Comparison of ENCODE assay signal across 8 cellular contexts in the genomic region with DNA sequence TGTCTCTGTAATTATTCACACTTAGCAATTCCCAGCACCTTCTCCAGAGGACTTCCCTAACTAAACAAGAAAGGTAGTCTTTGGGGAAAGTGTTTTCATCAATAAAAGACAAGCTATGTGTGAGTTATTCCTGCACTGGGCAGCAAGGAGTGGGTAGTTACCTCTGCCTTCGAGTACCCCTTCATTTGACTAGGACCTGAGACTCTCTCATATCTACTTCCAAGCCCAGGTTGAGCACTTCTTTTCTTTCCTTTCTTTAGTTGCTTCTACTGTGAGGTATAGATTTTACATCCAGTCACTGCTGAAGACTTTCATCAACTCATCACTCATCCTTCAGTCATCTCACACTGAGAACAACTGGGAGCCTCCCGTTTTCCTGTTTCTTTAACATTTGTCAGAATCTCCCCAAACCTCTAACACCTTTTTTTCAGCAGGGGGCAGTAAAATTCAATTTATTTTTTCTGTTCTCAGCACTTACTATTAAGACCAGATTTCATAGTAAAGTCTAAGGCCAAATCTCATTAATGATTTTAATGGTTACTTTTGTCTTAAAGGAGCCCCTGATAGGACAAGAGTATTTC.
DNase-seq lines count a peak whose midpoint lies in the region; ATAC-seq and TF ChIP-seq lines count a peak whose summit lies in the region.

No MANE protein-coding gene starts in this region.

- H3K4me1 ChIP-seq in prostate gland (replicated peaks) = no peaks in the 10 kb centered on the region
- no peaks in the 10 kb centered on the region for H3K4me1 ChIP-seq in uterus

- intact Hi-C loops in prostate gland (cut with DNase I) = no loop called here
- intact Hi-C loops in uterus (cut with DNase I; ENCODE audit: low total_unique reads) = no loop called here

- no peaks in the 10 kb centered on the region for H3K9me3 ChIP-seq in prostate gland
- no peaks in the 10 kb centered on the region for H3K9me3 ChIP-seq in uterus

- no peak for ATAC-seq in HG02588 (IDR thresholded peaks at IDR 0.05; ENCODE audit: unreplicated experiment)

- TF ChIP-seq POLR2A in prostate gland (IDR thresholded peaks at IDR 0.05) (no peak), uterus (IDR thresholded peaks at IDR 0.05) (no peak)

- TF ChIP-seq CTCF in prostate gland (IDR thresholded peaks at IDR 0.05) (peak in 3 of 4 experiments; percentile 16 to 37 (median 18)), uterus (IDR thresholded peaks at IDR 0.05) (peak in 1 of 4 experiments; percentile 23)

- DNase-seq in NCI-H1694 (lab: John Stamatoyannopoulos, UW) (peak; percentile 2), NCI-H1694 treated with DMSO at 0.1 percent for 48 hours (lab: John Stamatoyannopoulos, UW) (no peak), MV-4-11 (lab: John Stamatoyannopoulos, UW) (peak; percentile 18), prostate gland (ENCODE audit: low spot score) (no peak), uterus (no peak), SK-N-DZ (ENCODE audit: low spot score) (no peak)
- peak; percentile 26 for DNase-seq in central memory CD4-positive, alpha-beta T cell

- no peak overlapping the region for H3K4me3 ChIP-seq in prostate gland
- no peak overlapping the region for H3K4me3 ChIP-seq in uterus

- H3K36me3 ChIP-seq in prostate gland = no peaks in the 10 kb centered on the region
- no peaks in the 10 kb centered on the region for H3K36me3 ChIP-seq in uterus

- 49% methylated on average over 2 of the region's 2 CpGs for WGBS in prostate gland

- H3K27ac ChIP-seq in prostate gland (no peak overlapping the region), uterus (no peak overlapping the region)

- H3K27me3 ChIP-seq in prostate gland (replicated peaks; ENCODE audit: insufficient read depth) = no peaks in the 10 kb centered on the region
- H3K27me3 ChIP-seq in uterus = no peaks in the 10 kb centered on the region

Comparison
In these comparisons a context has a peak if more than half of its experiments do, and no peak if none do; other contexts are left out.
1. DNase-seq: peak in NCI-H1694 (single experiment), MV-4-11 (single experiment) and central memory CD4-positive, alpha-beta T cell (single experiment); none in NCI-H1694 treated with DMSO at 0.1 percent for 48 hours (single experiment), prostate gland (single experiment), uterus (0 of 2) and SK-N-DZ (single experiment).